Comparison of ENCODE assay signal across 9 cellular contexts in the genomic region with DNA sequence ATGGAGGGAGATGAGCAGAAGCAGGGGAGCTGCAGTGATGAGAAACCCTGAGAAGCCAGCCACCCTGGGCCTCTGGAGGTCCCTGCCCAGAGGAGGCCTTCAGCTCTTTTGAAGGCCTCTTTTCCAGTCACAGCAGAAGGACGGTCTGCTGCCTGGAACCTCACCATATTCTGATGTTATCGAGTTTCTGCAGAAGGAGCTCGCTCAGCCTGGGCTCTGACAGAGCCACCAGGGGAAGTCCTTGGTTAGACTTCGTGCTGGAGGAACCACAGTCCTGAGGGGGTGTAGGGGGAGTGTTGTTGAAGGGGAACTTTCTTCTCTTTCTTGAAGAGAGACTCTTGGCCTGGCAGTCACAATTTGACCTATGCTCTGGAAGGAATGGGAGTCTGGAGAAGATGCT.
DNase-seq lines count a peak whose midpoint lies in the region; ATAC-seq and TF ChIP-seq lines count a peak whose summit lies in the region.
"Had no signal": no experiment of that assay in that cellular context is flagged by ENCODE, and none has a peak within 500 bp of the region (broad histone marks: within the 10 kb centered on the region; RNA-seq: fewer than 3 reads in every experiment).

No MANE protein-coding gene starts in this region.

- no peaks in the 10 kb centered on the region for H3K9me3 Mint-ChIP-seq in memory B cell

- DNase-seq in GM10248 (ENCODE audit: extremely low spot score), result peak; percentile 65
- peak; percentile 59 for DNase-seq in OCI-M1 (lab: John Stamatoyannopoulos, UW)
- DNase-seq in memory B cell (ENCODE audit: low spot score in 2 of 2), result peak in 1 of 2 donors; percentile 31
- DNase-seq in NCI-H1092 (lab: John Stamatoyannopoulos, UW), result no peak
- DNase-seq in NCI-H2107 (lab: John Stamatoyannopoulos, UW), result no peak
- no peak for DNase-seq in DMS79 (lab: John Stamatoyannopoulos, UW)
- DNase-seq: NCI-H1930 had no signal

- H3K4me3 Mint-ChIP-seq in memory B cell, result peak overlapping the region; percentile 22

- POLR2A ChIA-PET in GM10248 (lab: Yijun Ruan, JAX), result interaction anchor here (0.6 to 1.5 kb wide), 4 partner anchors 18 to 148 kb away, joined by 3 to 5 read pairs (median 4); no protein-coding TSS in a partner anchor

- peaks cover 22% of the 10 kb centered on the region for H3K4me1 Mint-ChIP-seq in memory B cell

- no peaks in the 10 kb centered on the region for H3K36me3 Mint-ChIP-seq in memory B cell

- ATAC-seq in GM21381 (IDR thresholded peaks at IDR 0.05; ENCODE audit: unreplicated experiment) (peak; percentile 40), memory B cell (ENCODE audit: low read depth) (peak; percentile 93), GM21367 (IDR thresholded peaks at IDR 0.05; ENCODE audit: unreplicated experiment) (no peak)

- H3K27ac Mint-ChIP-seq in memory B cell, result peak overlapping the region; percentile 15

- CTCF ChIA-PET in GM10248 (lab: Yijun Ruan, JAX), result interaction anchor here (0.7 to 7.1 kb wide), 9 partner anchors 9 to 368 kb away, joined by 3 to 97 read pairs (median 3); no protein-coding TSS in a partner anchor

- no peaks in the 10 kb centered on the region for H3K27me3 Mint-ChIP-seq in memory B cell

- peak; percentile 14 for TF ChIP-seq CTCF in GM10248 (IDR thresholded peaks at IDR 0.05; ENCODE audit: control extremely low read depth, extremely low read depth, low read depth, missing control alignments)

Comparison
In these comparisons a context has a peak if more than half of its experiments do, and no peak if none do; other contexts are left out.
1. DNase-seq: peak in GM10248 (single experiment) and OCI-M1 (single experiment); none in NCI-H1092 (single experiment), NCI-H2107 (single experiment) and DMS79 (single experiment).